ENCODE assay signal across 1 cellular context in genomic region chr4:42452823-42453222, GRCh38.
TF ChIP-seq lines count a peak whose summit lies in the region.

No MANE protein-coding gene starts in this region.

TF ChIP-seq in GM23338, 12 proteins besides CTCF, POLR2A, EP300 and RAD21 (continued from another document):
- TF ChIP-seq REST (IDR thresholded peaks at IDR 0.05; ENCODE audit: unreplicated experiment) (no peak), ZNF114 (CRISPR knock-in tag; IDR thresholded peaks at IDR 0.05) (no peak), NANOG (IDR thresholded peaks at IDR 0.05; ENCODE audit: borderline replicate concordance) (no peak), STAT1 (IDR thresholded peaks at IDR 0.05; ENCODE audit: unreplicated experiment) (no peak), POLR2AphosphoS5 (IDR thresholded peaks at IDR 0.05; ENCODE audit: low read depth) (no peak), ZNF331 (CRISPR knock-in tag; IDR thresholded peaks at IDR 0.05; ENCODE audit: low read depth) (no peak), CREB1 (CRISPR knock-in tag; IDR thresholded peaks at IDR 0.05; ENCODE audit: low read depth) (no peak), EZH2 (IDR thresholded peaks at IDR 0.05; ENCODE audit: low read depth, unreplicated experiment) (no peak), ZNF462 (CRISPR knock-in tag; IDR thresholded peaks at IDR 0.05) (no peak)
- TF ChIP-seq, protein P1, sequence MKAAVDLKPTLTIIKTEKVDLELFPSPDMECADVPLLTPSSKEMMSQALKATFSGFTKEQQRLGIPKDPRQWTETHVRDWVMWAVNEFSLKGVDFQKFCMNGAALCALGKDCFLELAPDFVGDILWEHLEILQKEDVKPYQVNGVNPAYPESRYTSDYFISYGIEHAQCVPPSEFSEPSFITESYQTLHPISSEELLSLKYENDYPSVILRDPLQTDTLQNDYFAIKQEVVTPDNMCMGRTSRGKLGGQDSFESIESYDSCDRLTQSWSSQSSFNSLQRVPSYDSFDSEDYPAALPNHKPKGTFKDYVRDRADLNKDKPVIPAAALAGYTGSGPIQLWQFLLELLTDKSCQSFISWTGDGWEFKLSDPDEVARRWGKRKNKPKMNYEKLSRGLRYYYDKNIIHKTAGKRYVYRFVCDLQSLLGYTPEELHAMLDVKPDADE (IDR thresholded peaks at IDR 0.05): no peak
TF ChIP-seq in GM23338: peak in this region for 0.
